ENCODE assay signal across 37 cellular contexts in genomic region chr9:78272307-78272706, GRCh38. TPM values are rescaled to one million over a fixed set of nuclear protein-coding genes. Genes with fewer than 3 reads are reported as not detected.
A peak's percentile ranks its signal among the peaks of the same experiment; 100 is the strongest.
DNase-seq lines count a peak whose midpoint lies in the region; ATAC-seq, FAIRE-seq and TF ChIP-seq lines count a peak whose summit lies in the region.
"Had no signal": no experiment of that assay in that cellular context is flagged by ENCODE, and none has a peak within 500 bp of the region (broad histone marks: within the 10 kb centered on the region; RNA-seq: fewer than 3 reads in every experiment).

No MANE protein-coding gene starts in this region.

- H3K9me3 ChIP-seq in mammary epithelial cell (replicated peaks; ENCODE audit: insufficient read depth, low read length) (no peaks in the 10 kb centered on the region), liver (ENCODE audit: control insufficient read depth in 4 of 4, low read length in 3 of 4) (no peaks in the 10 kb centered on the region), HepG2 (ENCODE audit: low read length) (no peaks in the 10 kb centered on the region), right lobe of liver (no peaks in the 10 kb centered on the region)
- H3K9me3 ChIP-seq: A549; BE2C; BLaER1; BLaER1 treated with 17β-estradiol and CSF1 and Interleukin-3, amounts not matched to agents 10 nM and 100 nM; Caco-2 had no signal

- TF ChIP-seq CTCF in MCF 10A (IDR thresholded peaks at IDR 0.05; ENCODE audit: unreplicated experiment) (no peak), mammary epithelial cell (conservative IDR thresholded peaks at IDR 0.05 in 1 of 2, IDR thresholded peaks at IDR 0.05 in 1 of 2; ENCODE audit: extremely low read depth in 1 of 2, insufficient read depth in 1 of 2, low read depth in 1 of 2, low read length in 2 of 2) (no peak), liver (IDR thresholded peaks at IDR 0.05; ENCODE audit: low read depth, low read length, missing input control) (no peak), HepG2 (CRISPR knock-in tag; IDR thresholded peaks at IDR 0.05) (no peak), right lobe of liver (IDR thresholded peaks at IDR 0.05) (no peak)

- H3K36me3 Mint-ChIP-seq in MCF 10A (ENCODE audit: insufficient read depth, unreplicated experiment): peaks cover 10% of the 10 kb centered on the region
- H3K36me3 Mint-ChIP-seq in activated T-helper 1 cell treated with anti-CD3 and anti-CD28 coated beads, Interleukin-12 subunit alpha, Interleukin-12 subunit beta, Interleukin-2, Interleukin-4 antibody, amounts not matched to agents 30 ng/mL and 10 ng/mL and 1 ng/mL, durations not matched to agents 14 hours and 24 hours and 36 hours (ENCODE audit: low read depth): peaks cover 32% of the 10 kb centered on the region

- TF ChIP-seq RAD21 in liver (IDR thresholded peaks at IDR 0.05) (no peak), HepG2 (CRISPR knock-in tag; IDR thresholded peaks at IDR 0.05) (no peak)

- peaks cover 6% of the 10 kb centered on the region for H3K36me3 ChIP-seq in mammary epithelial cell (ENCODE audit: insufficient read depth, low read length)
- peaks cover 0 to 6% (median 2%) of the 10 kb centered on the region in 4 donors for H3K36me3 ChIP-seq in liver (ENCODE audit: control insufficient read depth in 4 of 4, insufficient read depth in 3 of 4, low read depth in 1 of 4, low read length in 3 of 4)
- peaks cover 6 to 15% of the 10 kb centered on the region in 2 experiments; a peak in 2 of 5 replicates for H3K36me3 ChIP-seq in HepG2 (replicated peaks in 1 of 2; ENCODE audit: control insufficient read depth in 1 of 2, insufficient read depth in 2 of 2, low read length in 2 of 2)
- H3K36me3 ChIP-seq in right lobe of liver: no peaks in the 10 kb centered on the region

- intact Hi-C loops in MCF 10A (cut with micrococcal nuclease) (no loop called here), mammary epithelial cell (cut with micrococcal nuclease) (no loop called here), HepG2 (cut with micrococcal nuclease; ENCODE audit: unreplicated experiment) (no loop called here), right lobe of liver (cut with DNase I) (no loop called here)
- intact Hi-C loops in activated T-helper 1 cell treated with anti-CD3 and anti-CD28 coated beads, Interleukin-12 subunit alpha, Interleukin-12 subunit beta, Interleukin-2, Interleukin-4 antibody, amounts not matched to agents 30 ng/mL and 10 ng/mL and 1 ng/mL, durations not matched to agents 14 hours and 24 hours and 36 hours (cut with micrococcal nuclease): loop anchor here (5.0 kb wide), 1 partner anchor 80 kb away; no protein-coding TSS in a partner anchor

- H3K27me3 ChIP-seq in mammary epithelial cell (ENCODE audit: insufficient read depth, low read length) (no peaks in the 10 kb centered on the region), liver (ENCODE audit: control insufficient read depth in 4 of 4, insufficient read depth in 4 of 4, low read length in 3 of 4) (no peaks in the 10 kb centered on the region), HepG2 (ENCODE audit: control insufficient read depth in 1 of 2, insufficient read depth in 2 of 2, low read length in 2 of 2) (no peaks in the 10 kb centered on the region), right lobe of liver (no peaks in the 10 kb centered on the region)
- H3K27me3 ChIP-seq: BE2C; BLaER1; BLaER1 treated with 17β-estradiol and CSF1 and Interleukin-3, amounts not matched to agents 10 nM and 100 nM had no signal

- ATAC-seq in HepG2: no peak
- peak; percentile 79 for ATAC-seq in left lobe of liver
- peak; percentile 44 to 71 (median 64) for ATAC-seq in right lobe of liver
- no peak for ATAC-seq in HG03354 (IDR thresholded peaks at IDR 0.05; ENCODE audit: poor library complexity, severe bottlenecking, unreplicated experiment)
- ATAC-seq: A549; CD8-positive, alpha-beta T cell had no signal

- dilution Hi-C loops in mammary epithelial cell (cut with HindIII; ENCODE audit: low sequenced_read_pairs): no loop called here

- CTCF ChIA-PET in MCF 10A (lab: Yijun Ruan, JAX): interaction anchor here (0.6 to 2.1 kb wide), 5 partner anchors 24 to 98 kb away, joined by 3 to 5 read pairs (median 3); partner anchors contain the start of gene PSAT1
- CTCF ChIA-PET in mammary epithelial cell (lab: Charles Lee; ENCODE audit: low non-redundant PET): no interaction called here
- CTCF ChIA-PET in HepG2 (lab: Yijun Ruan, JAX; ENCODE audit: low intra/inter-chr PET ratio, low total read pairs): no interaction called here

- no peaks in the 10 kb centered on the region for H3K9me3 Mint-ChIP-seq in MCF 10A (ENCODE audit: unreplicated experiment)
- no peaks in the 10 kb centered on the region for H3K9me3 Mint-ChIP-seq in activated T-helper 1 cell treated with anti-CD3 and anti-CD28 coated beads, Interleukin-12 subunit alpha, Interleukin-12 subunit beta, Interleukin-2, Interleukin-4 antibody, amounts not matched to agents 30 ng/mL and 10 ng/mL and 1 ng/mL, durations not matched to agents 14 hours and 24 hours and 36 hours
- H3K9me3 Mint-ChIP-seq: CD4-positive, alpha-beta memory T cell; CD4-positive, alpha-beta T cell; CD8-positive, alpha-beta memory T cell; CD8-positive, alpha-beta T cell had no signal

- no peak overlapping the region for H3K4me3 Mint-ChIP-seq in MCF 10A (ENCODE audit: unreplicated experiment)
- no peak overlapping the region for H3K4me3 Mint-ChIP-seq in activated T-helper 1 cell treated with anti-CD3 and anti-CD28 coated beads, Interleukin-12 subunit alpha, Interleukin-12 subunit beta, Interleukin-2, Interleukin-4 antibody, amounts not matched to agents 30 ng/mL and 10 ng/mL and 1 ng/mL, durations not matched to agents 14 hours and 24 hours and 36 hours
- H3K4me3 Mint-ChIP-seq: B cell; CD14-positive monocyte; CD4-positive, alpha-beta memory T cell; CD4-positive, alpha-beta T cell; CD4-positive, CD25-positive, alpha-beta regulatory T cell; CD8-positive, alpha-beta memory T cell; CD8-positive, alpha-beta T cell had no signal

- H3K4me2 ChIP-seq in mammary epithelial cell (ENCODE audit: insufficient read depth, low read depth, low read length): no peak overlapping the region
- H3K4me2 ChIP-seq in HepG2 (ENCODE audit: low read depth, low read length): no peak overlapping the region
- H3K4me2 ChIP-seq: A549; BLaER1; BLaER1 treated with 17β-estradiol and CSF1 and Interleukin-3, amounts not matched to agents 10 nM and 100 nM had no signal

- H3K79me2 ChIP-seq in mammary epithelial cell (ENCODE audit: insufficient read depth, low read length): no peaks in the 10 kb centered on the region
- H3K79me2 ChIP-seq in HepG2 (ENCODE audit: insufficient read depth, low read length): no peaks in the 10 kb centered on the region

- no peaks in the 10 kb centered on the region for H4K20me1 ChIP-seq in mammary epithelial cell (ENCODE audit: insufficient read depth, low read length)
- no peaks in the 10 kb centered on the region for H4K20me1 ChIP-seq in HepG2 (ENCODE audit: insufficient read depth, low read length)
- H4K20me1 ChIP-seq: BLaER1; BLaER1 treated with 17β-estradiol and CSF1 and Interleukin-3, amounts not matched to agents 10 nM and 100 nM had no signal

- H3K4me1 ChIP-seq in mammary epithelial cell (ENCODE audit: insufficient read depth, low read length) (no peaks in the 10 kb centered on the region), liver (ENCODE audit: control insufficient read depth in 4 of 4, insufficient read depth in 4 of 4, low read length in 3 of 4) (peaks cover 0 to 4% (median 2%) of the 10 kb centered on the region in 4 donors), HepG2 (ENCODE audit: insufficient read depth, low read length) (peaks cover 1% of the 10 kb centered on the region), right lobe of liver (no peaks in the 10 kb centered on the region)
- H3K4me1 ChIP-seq: A549; BE2C; BLaER1; BLaER1 treated with 17β-estradiol and CSF1 and Interleukin-3, amounts not matched to agents 10 nM and 100 nM; Caco-2 had no signal

- H3K27ac ChIP-seq in mammary epithelial cell (ENCODE audit: insufficient read depth, low read depth, low read length): no peak overlapping the region
- H3K27ac ChIP-seq in liver (ENCODE audit: low read depth in 1 of 2, low read length in 2 of 2): peak overlapping the region in 1 of 2 donors; percentile 56
- H3K27ac ChIP-seq in HepG2 (ENCODE audit: extremely low read length, insufficient read depth, low read length): no peak overlapping the region
- H3K27ac ChIP-seq in right lobe of liver: no peak overlapping the region
- H3K27ac ChIP-seq: 22Rv1; A549; BLaER1; BLaER1 treated with 17β-estradiol and CSF1 and Interleukin-3, amounts not matched to agents 10 nM and 100 nM; C4-2B had no signal

- DNase-seq in MCF 10A (ENCODE audit: unreplicated experiment): no peak
- DNase-seq in mammary epithelial cell: no peak
- no peak for DNase-seq in HepG2 (ENCODE audit: low spot score)
- DNase-seq in left lobe of liver (ENCODE audit: low spot score): no peak
- DNase-seq in right lobe of liver: no peak
- no peak for DNase-seq in activated T-helper 1 cell treated with anti-CD3 and anti-CD28 coated beads, Interleukin-12 subunit alpha, Interleukin-12 subunit beta, Interleukin-2, Interleukin-4 antibody, amounts not matched to agents 30 ng/mL and 10 ng/mL and 1 ng/mL, durations not matched to agents 14 hours and 24 hours and 36 hours (ENCODE audit: low spot score)
- DNase-seq: 8988T; ACHN; AML-193; BE2C; C1 segment of cervical spinal cord; Caco-2; Calu3; CD4-positive, alpha-beta memory T cell; CD4-positive, alpha-beta T cell; CD4-positive, CD25-positive, alpha-beta regulatory T cell; CD8-positive, alpha-beta memory T cell; CD8-positive, alpha-beta T cell; COR-L47; DMS 273 treated with DMSO at 0.1 percent for 48 hours; DMS153; DMS53; DMS79; DMS79 treated with DMSO at 0.1 percent for 48 hours; DND-41; EL had no signal

- no peak for TF ChIP-seq EP300 in HepG2 (IDR thresholded peaks at IDR 0.05; ENCODE audit: low read depth in 2 of 2, low read length in 2 of 2)
- TF ChIP-seq EP300 in HepG2 (CRISPR knock-in tag; IDR thresholded peaks at IDR 0.05; ENCODE audit: borderline replicate concordance): no peak

- in situ Hi-C loops in mammary epithelial cell (cut with MboI; ENCODE audit: low sequenced_read_pairs in 2 of 2): no loop called here
- in situ Hi-C loops in HepG2 (cut with HindIII; ENCODE audit: extremely low pct_ligation_motif_present, low pct_unique_long_range_greater_than_20kb): no loop called here

- H3K4me1 Mint-ChIP-seq in MCF 10A (ENCODE audit: insufficient read depth, unreplicated experiment): no peaks in the 10 kb centered on the region
- no peaks in the 10 kb centered on the region for H3K4me1 Mint-ChIP-seq in activated T-helper 1 cell treated with anti-CD3 and anti-CD28 coated beads, Interleukin-12 subunit alpha, Interleukin-12 subunit beta, Interleukin-2, Interleukin-4 antibody, amounts not matched to agents 30 ng/mL and 10 ng/mL and 1 ng/mL, durations not matched to agents 14 hours and 24 hours and 36 hours (ENCODE audit: low read depth)
- H3K4me1 Mint-ChIP-seq: B cell; CD14-positive monocyte; CD4-positive, alpha-beta memory T cell; CD8-positive, alpha-beta memory T cell had no signal

- no peak for FAIRE-seq in HepG2 (lab: Jason Lieb, UNC)
- FAIRE-seq: A204.1, A549, D721Med had no signal

- no peak overlapping the region for H3K9ac ChIP-seq in mammary epithelial cell (ENCODE audit: insufficient read depth, low read length)
- no peak overlapping the region for H3K9ac ChIP-seq in liver (ENCODE audit: low read depth in 1 of 2, low read length in 2 of 2)
- H3K9ac ChIP-seq in HepG2 (ENCODE audit: insufficient read depth, low read depth, low read length): no peak overlapping the region
- H3K9ac ChIP-seq: BLaER1; BLaER1 treated with 17β-estradiol and CSF1 and Interleukin-3, amounts not matched to agents 10 nM and 100 nM had no signal

- no peaks in the 10 kb centered on the region for H3K27me3 Mint-ChIP-seq in MCF 10A (ENCODE audit: insufficient read depth, unreplicated experiment)
- H3K27me3 Mint-ChIP-seq in activated T-helper 1 cell treated with anti-CD3 and anti-CD28 coated beads, Interleukin-12 subunit alpha, Interleukin-12 subunit beta, Interleukin-2, Interleukin-4 antibody, amounts not matched to agents 30 ng/mL and 10 ng/mL and 1 ng/mL, durations not matched to agents 14 hours and 24 hours and 36 hours (ENCODE audit: insufficient read depth): no peaks in the 10 kb centered on the region
- H3K27me3 Mint-ChIP-seq: B cell; CD4-positive, alpha-beta memory T cell; CD4-positive, alpha-beta T cell; CD4-positive, CD25-positive, alpha-beta regulatory T cell; CD8-positive, alpha-beta memory T cell had no signal

- BruUV-seq in MCF 10A (replicated peaks; lab: Mats Ljungman, UMichigan) (no TSS peak), mammary epithelial cell (replicated peaks; lab: Mats Ljungman, UMichigan) (no TSS peak), HepG2 (replicated peaks; lab: Mats Ljungman, UMichigan) (no TSS peak)

- no peak overlapping the region for H2AFZ ChIP-seq in mammary epithelial cell (ENCODE audit: low read depth, low read length)
- no peak overlapping the region for H2AFZ ChIP-seq in HepG2 (ENCODE audit: low read length)

- H3K4me3 ChIP-seq in mammary epithelial cell (replicated peaks in 1 of 3; ENCODE audit: insufficient read depth in 1 of 3, low read depth in 2 of 3, low read length in 3 of 3) (no peak overlapping the region), liver (ENCODE audit: low read depth in 1 of 3, low read length in 3 of 3) (no peak overlapping the region), HepG2 (replicated peaks in 1 of 3; ENCODE audit: insufficient read depth in 1 of 3, low read depth in 2 of 3, low read length in 3 of 3) (no peak overlapping the region), right lobe of liver (no peak overlapping the region)
- H3K4me3 ChIP-seq: A549; BLaER1; BLaER1 treated with 17β-estradiol and CSF1 and Interleukin-3, amounts not matched to agents 10 nM and 100 nM had no signal

- H3K27ac Mint-ChIP-seq in MCF 10A (ENCODE audit: low read depth, unreplicated experiment): peak overlapping the region; percentile 40
- H3K27ac Mint-ChIP-seq in activated T-helper 1 cell treated with anti-CD3 and anti-CD28 coated beads, Interleukin-12 subunit alpha, Interleukin-12 subunit beta, Interleukin-2, Interleukin-4 antibody, amounts not matched to agents 30 ng/mL and 10 ng/mL and 1 ng/mL, durations not matched to agents 14 hours and 24 hours and 36 hours: no peak overlapping the region
- H3K27ac Mint-ChIP-seq: B cell; CD4-positive, alpha-beta memory T cell; CD4-positive, alpha-beta T cell; CD4-positive, CD25-positive, alpha-beta regulatory T cell; CD8-positive, alpha-beta T cell had no signal

- no peak for TF ChIP-seq POLR2A in HepG2 (IDR thresholded peaks at IDR 0.05; ENCODE audit: insufficient read depth in 1 of 2, low read depth in 2 of 2, low read length in 2 of 2)
- no peak for TF ChIP-seq POLR2A in right lobe of liver (IDR thresholded peaks at IDR 0.05)

- POLR2A ChIA-PET in MCF 10A (lab: Yijun Ruan, JAX): interaction anchor here (1.3 to 4.2 kb wide), 3 partner anchors 9 to 25 kb away, joined by 3 to 44 read pairs (median 5); partner anchors contain the start of gene PSAT1
- POLR2A ChIA-PET in HepG2 (lab: Yijun Ruan, JAX): interaction anchor here (2.9 kb wide), 1 partner anchor 24 kb away, joined by 19 read pairs; the partner anchor contains the start of gene PSAT1

RNA-seq across cellular contexts. Expression of gene PSAT1, which starts 24.6 kb away (rescaled TPM):
- 263 and 326 TPM in 2 replicates for total RNA-seq in MCF 10A (2022)
- total RNA-seq in mammary epithelial cell: 100 to 1,000 TPM; 220 to 369 TPM
- polyA plus RNA-seq in mammary epithelial cell: 126 TPM
- polyA minus RNA-seq in mammary epithelial cell: 107 TPM
- 10 to 100 TPM; 28.0 to 57.1 TPM for total RNA-seq in liver
- polyA plus RNA-seq in liver: 100 to 1,000 TPM in 1 of 2 donors, 10 to 100 TPM in 1; 76.5 to 156 TPM
- total RNA-seq in HepG2 (2016; rRNA removed; fragmentation: Illumina TruSeq; extraction: Trizol): 135 and 262 TPM in 2 replicates
- 16.9 and 17.4 TPM in 2 replicates for total RNA-seq in HepG2 (2016; cell fraction: cytosol; rRNA removed; fragmentation: Illumina TruSeq; extraction: Trizol; ENCODE audit: low read depth)
- 134 and 259 TPM in 2 replicates for total RNA-seq in HepG2 (2016; cell fraction: insoluble cytoplasmic fraction; rRNA removed; fragmentation: Illumina TruSeq; extraction: Trizol)
- total RNA-seq in HepG2 (2016; cell fraction: membrane; rRNA removed; fragmentation: Illumina TruSeq; extraction: Trizol): 55.1 and 59.2 TPM in 2 replicates
- 92.0 and 102 TPM in 2 replicates for total RNA-seq in HepG2 (2016; cell fraction: nucleus; rRNA removed; fragmentation: Illumina TruSeq; extraction: Trizol)
- polyA plus RNA-seq in HepG2 (2011; rRNA removed): 197 and 229 TPM in 2 replicates
- polyA plus RNA-seq in HepG2 (2011; cell fraction: cytosol; rRNA removed): 174 and 239 TPM in 2 replicates
- 53.5 and 69.1 TPM in 2 replicates for polyA plus RNA-seq in HepG2 (2011; cell fraction: nucleus; rRNA removed)
- polyA plus RNA-seq in HepG2 (2012): 252 and 381 TPM in 2 replicates
- polyA plus RNA-seq in HepG2 (2016; cell fraction: cytosol; fragmentation: Illumina TruSeq; extraction: Trizol; ENCODE audit: low read depth): 23.7 and 24.6 TPM in 2 replicates
- polyA plus RNA-seq in HepG2 (2016; cell fraction: insoluble cytoplasmic fraction; fragmentation: Illumina TruSeq; extraction: Trizol; ENCODE audit: low read depth): 471 and 492 TPM in 2 replicates
- 65.5 and 69.3 TPM in 2 replicates for polyA plus RNA-seq in HepG2 (2016; cell fraction: membrane; fragmentation: Illumina TruSeq; extraction: Trizol; ENCODE audit: low read depth)
- 163 TPM in 2 replicates for polyA plus RNA-seq in HepG2 (2016; cell fraction: nucleus; fragmentation: Illumina TruSeq; extraction: Trizol; ENCODE audit: insufficient read depth, low read depth)
- 98.7 and 239 TPM in 2 replicates for polyA minus RNA-seq in HepG2 (2011; rRNA and poly(A)+ RNA removed; ENCODE audit: low replicate concordance)
- 170 and 192 TPM in 2 replicates for polyA minus RNA-seq in HepG2 (2011; cell fraction: cytosol; rRNA and poly(A)+ RNA removed)
- 105 and 132 TPM in 2 replicates for polyA minus RNA-seq in HepG2 (2011; cell fraction: nucleus; rRNA and poly(A)+ RNA removed)
- 92.5 TPM for total RNA-seq in left lobe of liver
- total RNA-seq in right lobe of liver: 100 to 1,000 TPM in 2 of 6 experiments, 10 to 100 TPM in 4; 34.2 to 117 (median 89.3) TPM
- 85.7 and 91.8 TPM in 2 replicates for total RNA-seq in activated T-helper 1 cell treated with anti-CD3 and anti-CD28 coated beads, Interleukin-12 subunit alpha, Interleukin-12 subunit beta, Interleukin-2, Interleukin-4 antibody, amounts not matched to agents 30 ng/mL and 10 ng/mL and 1 ng/mL, durations not matched to agents 14 hours and 24 hours and 36 hours

RNA-seq across cellular contexts. Expression of gene CEP78, which starts 36.4 kb away (rescaled TPM):
- 13.7 and 17.8 TPM in 2 replicates for total RNA-seq in MCF 10A (2022)
- 10 to 100 TPM; 16.7 to 24.7 TPM for total RNA-seq in mammary epithelial cell
- 11.6 TPM for polyA plus RNA-seq in mammary epithelial cell
- polyA minus RNA-seq in mammary epithelial cell: 20.1 TPM
- total RNA-seq in liver: 10 to 100 TPM in 1 of 2 donors, 1 to 10 TPM in 1; 8.9 to 12.0 TPM
- 1 to 10 TPM; 2.6 to 3.9 TPM for polyA plus RNA-seq in liver
- total RNA-seq in HepG2 (2016; rRNA removed; fragmentation: Illumina TruSeq; extraction: Trizol): 30.8 and 38.3 TPM in 2 replicates
- total RNA-seq in HepG2 (2016; cell fraction: cytosol; rRNA removed; fragmentation: Illumina TruSeq; extraction: Trizol; ENCODE audit: low read depth): 2.6 and 2.7 TPM in 2 replicates
- total RNA-seq in HepG2 (2016; cell fraction: insoluble cytoplasmic fraction; rRNA removed; fragmentation: Illumina TruSeq; extraction: Trizol): 31.0 and 36.1 TPM in 2 replicates
- 13.2 and 13.7 TPM in 2 replicates for total RNA-seq in HepG2 (2016; cell fraction: membrane; rRNA removed; fragmentation: Illumina TruSeq; extraction: Trizol)
- total RNA-seq in HepG2 (2016; cell fraction: nucleus; rRNA removed; fragmentation: Illumina TruSeq; extraction: Trizol): 30.7 and 32.0 TPM in 2 replicates
- polyA plus RNA-seq in HepG2 (2011; rRNA removed): 4.0 and 5.1 TPM in 2 replicates
- polyA plus RNA-seq in HepG2 (2011; cell fraction: cytosol; rRNA removed): 2.1 and 2.8 TPM in 2 replicates
- 4.8 and 5.6 TPM in 2 replicates for polyA plus RNA-seq in HepG2 (2011; cell fraction: nucleus; rRNA removed)
- polyA plus RNA-seq in HepG2 (2012): 5.0 and 9.6 TPM in 2 replicates
- polyA plus RNA-seq in HepG2 (2016; cell fraction: cytosol; fragmentation: Illumina TruSeq; extraction: Trizol; ENCODE audit: low read depth): 1.9 and 2.3 TPM in 2 replicates
- polyA plus RNA-seq in HepG2 (2016; cell fraction: insoluble cytoplasmic fraction; fragmentation: Illumina TruSeq; extraction: Trizol; ENCODE audit: low read depth): 22.9 and 23.5 TPM in 2 replicates
- 5.8 and 7.0 TPM in 2 replicates for polyA plus RNA-seq in HepG2 (2016; cell fraction: membrane; fragmentation: Illumina TruSeq; extraction: Trizol; ENCODE audit: low read depth)
- 30.4 and 34.3 TPM in 2 replicates for polyA plus RNA-seq in HepG2 (2016; cell fraction: nucleus; fragmentation: Illumina TruSeq; extraction: Trizol; ENCODE audit: insufficient read depth, low read depth)
- polyA minus RNA-seq in HepG2 (2011; rRNA and poly(A)+ RNA removed; ENCODE audit: low replicate concordance): 9.1 and 10.5 TPM in 2 replicates
- polyA minus RNA-seq in HepG2 (2011; cell fraction: cytosol; rRNA and poly(A)+ RNA removed): 6.1 and 6.5 TPM in 2 replicates
- 23.4 and 25.1 TPM in 2 replicates for polyA minus RNA-seq in HepG2 (2011; cell fraction: nucleus; rRNA and poly(A)+ RNA removed)
- total RNA-seq in left lobe of liver: 10.8 TPM
- 10 to 100 TPM in 1 of 6 experiments, 1 to 10 TPM in 5; 5.5 to 10.4 (median 8.7) TPM for total RNA-seq in right lobe of liver
- 35.2 and 41.1 TPM in 2 replicates for total RNA-seq in activated T-helper 1 cell treated with anti-CD3 and anti-CD28 coated beads, Interleukin-12 subunit alpha, Interleukin-12 subunit beta, Interleukin-2, Interleukin-4 antibody, amounts not matched to agents 30 ng/mL and 10 ng/mL and 1 ng/mL, durations not matched to agents 14 hours and 24 hours and 36 hours

Comparison
In these comparisons a context has a peak if more than half of its experiments do, and no peak if none do; other contexts are left out.
1. ATAC-seq: peak in left lobe of liver (single experiment) and right lobe of liver (4 of 4); none in HepG2 (single experiment) and HG03354 (single experiment).